ENCODE assay signal across 21 cellular contexts in the genomic region with DNA sequence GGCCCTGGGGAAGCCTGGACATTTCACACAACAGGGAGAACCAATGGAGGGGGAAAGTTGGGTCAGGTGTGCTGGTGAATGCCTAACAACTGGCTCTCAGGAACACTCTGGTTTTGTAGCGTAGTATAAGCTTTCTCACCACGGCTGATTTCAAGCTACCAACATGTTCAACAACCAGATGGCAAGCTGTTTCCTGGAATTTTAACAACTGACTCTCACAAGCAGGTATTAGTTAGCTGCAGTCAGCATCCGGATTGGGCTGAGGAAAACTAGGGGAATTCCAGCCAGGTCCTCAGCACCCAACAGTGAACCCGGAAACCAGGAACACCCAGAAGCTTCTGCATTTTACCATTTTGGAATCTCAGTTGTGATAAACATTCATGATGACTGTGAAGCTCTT.
DNase-seq lines count a peak whose midpoint lies in the region; FAIRE-seq and TF ChIP-seq lines count a peak whose summit lies in the region.
"Had no signal": no experiment of that assay in that cellular context is flagged by ENCODE, and none has a peak within 500 bp of the region (broad histone marks: within the 10 kb centered on the region; RNA-seq: fewer than 3 reads in every experiment).

No MANE protein-coding gene starts in this region.

- peak; percentile 24 for FAIRE-seq in H1 (lab: Jason Lieb, UNC)
- FAIRE-seq in H54 (lab: Jason Lieb, UNC) = no peak

- H2BK15ac ChIP-seq in H1 (ENCODE audit: low read length) = no peak overlapping the region

- no peaks in the 10 kb centered on the region for H3K79me2 ChIP-seq in H1 (ENCODE audit: control insufficient read depth in 1 of 2, insufficient read depth in 2 of 2, low read length in 2 of 2)

- no peaks in the 10 kb centered on the region for H3K9me3 Mint-ChIP-seq in mesothelial cell of epicardium
- H3K9me3 Mint-ChIP-seq: activated naive CD8-positive, alpha-beta T cell treated with anti-CD3 and anti-CD28 coated beads, Interleukin-2, amount 50 U/mL, for 24 hours had no signal

- H3K79me1 ChIP-seq in H1 (ENCODE audit: low read depth, low read length) = no peaks in the 10 kb centered on the region

- no peaks in the 10 kb centered on the region for H3K9me3 ChIP-seq in H1 (ENCODE audit: insufficient read depth in 2 of 2, low read depth in 1 of 2, low read length in 1 of 2)
- H3K9me3 ChIP-seq in right atrium auricular region = no peaks in the 10 kb centered on the region
- H3K9me3 ChIP-seq: neutrophil, Peyer's patch, SJCRH30, uterus had no signal

- H3K56ac ChIP-seq in H1 (replicated peaks; ENCODE audit: insufficient read length, low read depth, low read length) = no peak overlapping the region

- TF ChIP-seq EP300 in H1 (IDR thresholded peaks at IDR 0.05; ENCODE audit: borderline replicate concordance in 1 of 2, low read depth in 2 of 2, low read length in 2 of 2) = no peak

- WGBS in H1 (ENCODE audit: extremely low coverage in 1 of 2, insufficient coverage in 1 of 2, insufficient read length in 1 of 2, insufficient replicate concordance in 2 of 2, low coverage in 1 of 2, low lambda C conversion rate in 2 of 2, missing lambda C conversion rate in 1 of 2), 2 experiments = 82% methylated on average over 4 of the region's 4 CpGs; no CpG with 5 or more reads in 1 of the 2 experiments

- H3K36me3 Mint-ChIP-seq in mesothelial cell of epicardium = no peaks in the 10 kb centered on the region

- no peak overlapping the region for H3K9ac ChIP-seq in H1 (replicated peaks in 1 of 4; ENCODE audit: extremely low read depth in 1 of 4, low read depth in 3 of 4, low read length in 3 of 4)

- H4K8ac ChIP-seq in H1 (ENCODE audit: extremely low read depth, insufficient read depth, low read length) = no peak overlapping the region

- H2BK20ac ChIP-seq in H1 (ENCODE audit: low read length) = no peak overlapping the region

- H3K4ac ChIP-seq in H1 (replicated peaks; ENCODE audit: insufficient read length, low read depth, low read length) = no peak overlapping the region

- H3K14ac ChIP-seq in H1 (ENCODE audit: insufficient read length) = no peak overlapping the region

- CTCF ChIA-PET in H1 (lab: Charles Lee; ENCODE audit: partially characterized antibody) = interaction anchor here (0.7 to 4.5 kb wide), 7 partner anchors 12 to 213 kb away, joined by 3 to 19 read pairs (median 5); no protein-coding TSS in a partner anchor

- no peak overlapping the region for H3K23ac ChIP-seq in H1 (ENCODE audit: insufficient read length)

- H3K4me1 Mint-ChIP-seq in mesothelial cell of epicardium = peaks cover 69% of the 10 kb centered on the region
- H3K4me1 Mint-ChIP-seq: activated naive CD8-positive, alpha-beta T cell treated with anti-CD3 and anti-CD28 coated beads, Interleukin-2, amount 50 U/mL, for 24 hours had no signal

- no peak overlapping the region for H2AK5ac ChIP-seq in H1 (ENCODE audit: low read depth, low read length)

- no peak for TF ChIP-seq RAD21 in H1 (IDR thresholded peaks at IDR 0.05 in 1 of 2, conservative IDR thresholded peaks at IDR 0.05 in 1 of 2; ENCODE audit: low read depth in 2 of 2, low read length in 2 of 2)

- H2BK5ac ChIP-seq in H1 (ENCODE audit: low read depth, low read length) = no peak overlapping the region

- H3K4me3 ChIP-seq in H1 (ENCODE audit: extremely low read depth in 1 of 4, insufficient read depth in 2 of 4, low read depth in 3 of 4, low read length in 4 of 4) (no peak overlapping the region), right atrium auricular region (no peak overlapping the region)
- H3K4me3 ChIP-seq: lung, Peyer's patch, SJCRH30, smooth muscle cell, uterus had no signal

- DNase-seq in Ammon's horn (ENCODE audit: low spot score) (peak; percentile 28), NCI-H82 treated with DMSO at 0.1 percent for 48 hours (lab: John Stamatoyannopoulos, UW; ENCODE audit: unreplicated experiment) (peak; percentile 17), H1 (ENCODE audit: low read depth in 1 of 2, low spot score in 2 of 2) (no peak), mesothelial cell of epicardium (ENCODE audit: low spot score in 2 of 2, unreplicated experiment in 2 of 2) (no peak), right atrium auricular region (ENCODE audit: low spot score) (no peak), H54 (ENCODE audit: insufficient read length, low spot score) (no peak), ureter (ENCODE audit: low spot score) (no peak)
- no peak for DNase-seq in stimulated activated naive CD4-positive, alpha-beta T cell (lab: John Stamatoyannopoulos, UW)
- DNase-seq: activated CD4-positive, alpha-beta T cell treated with anti-CD3 and anti-CD28 coated beads for 1 hour; activated CD8-positive, alpha-beta T cell treated with anti-CD3 and anti-CD28 coated beads, Interleukin-2, amount 10 ng/mL, durations not matched to agents 7 days and 5 days; activated gamma-delta T cell; activated naive CD8-positive, alpha-beta T cell treated with anti-CD3 and anti-CD28 coated beads, Interleukin-2, amount 50 U/mL, for 24 hours; NCI-H1436 treated with DMSO at 0.1 percent for 48 hours; Peyer's patch; SJCRH30; stimulated activated CD4-positive, alpha-beta T cell treated with anti-CD3 and anti-CD28 coated beads, Interleukin-2, amount 100 ng/mL, for 24 hours; T-helper 1 cell; uterus had no signal

- H3K36me3 ChIP-seq in H1 (ENCODE audit: control insufficient read depth in 2 of 4, insufficient read depth in 4 of 4, low read length in 3 of 4) (no peaks in the 10 kb centered on the region), right atrium auricular region (no peaks in the 10 kb centered on the region)
- H3K36me3 ChIP-seq: neutrophil, Peyer's patch, SJCRH30, uterus had no signal

- no peaks in the 10 kb centered on the region for H3K27me3 Mint-ChIP-seq in mesothelial cell of epicardium (ENCODE audit: low read depth)

- no peak overlapping the region for H4K91ac ChIP-seq in H1 (replicated peaks; ENCODE audit: insufficient read length, low read length)

- no peak overlapping the region for H2BK12ac ChIP-seq in H1 (ENCODE audit: low read depth, low read length)

- H3K4me3 Mint-ChIP-seq in mesothelial cell of epicardium = no peak overlapping the region
- H3K4me3 Mint-ChIP-seq: activated CD8-positive, alpha-beta T cell treated with anti-CD3 and anti-CD28 coated beads, Interleukin-2, amount 10 ng/mL, durations not matched to agents 7 days and 5 days; activated naive CD8-positive, alpha-beta T cell treated with anti-CD3 and anti-CD28 coated beads, Interleukin-2, amount 50 U/mL, for 24 hours had no signal

- H4K20me1 ChIP-seq in H1 (replicated peaks in 1 of 2; ENCODE audit: control insufficient read depth in 1 of 2, insufficient read depth in 2 of 2, low read length in 2 of 2) = no peaks in the 10 kb centered on the region

- no peaks in the 10 kb centered on the region; the same call in 1 of the 2 replicates for H3K23me2 ChIP-seq in H1 (ENCODE audit: low read depth, low read length)

- no peak overlapping the region; the same call in 1 of the 2 replicates for H3K18ac ChIP-seq in H1 (ENCODE audit: extremely low read depth, low read length)

- H3K27ac ChIP-seq in H1 (ENCODE audit: low read depth, low read length) = no peak overlapping the region
- no peak overlapping the region for H3K27ac ChIP-seq in right atrium auricular region
- H3K27ac ChIP-seq: neutrophil, Peyer's patch, SJCRH30, uterus had no signal

- POLR2A ChIA-PET in H1 (lab: Charles Lee; ENCODE audit: partially characterized antibody) = no interaction called here

- no peak overlapping the region for H4K5ac ChIP-seq in H1 (ENCODE audit: insufficient read length, low read depth, low read length)

- H3K4me2 ChIP-seq in H1 (ENCODE audit: insufficient read depth in 1 of 2, low read depth in 2 of 2, low read length in 2 of 2) = no peak overlapping the region
- H3K4me2 ChIP-seq: smooth muscle cell had no signal

- peak overlapping the region; percentile 83 for H2AFZ ChIP-seq in H1 (ENCODE audit: low read length)

- peaks cover 0 to 7% (median 1%) of the 10 kb centered on the region in 4 experiments; a peak in 3 of 7 replicates for H3K27me3 ChIP-seq in H1 (replicated peaks in 1 of 4; ENCODE audit: control insufficient read depth in 3 of 4, extremely low read depth in 1 of 4, insufficient read depth in 3 of 4, low read length in 3 of 4)
- no peaks in the 10 kb centered on the region for H3K27me3 ChIP-seq in right atrium auricular region
- H3K27me3 ChIP-seq: Peyer's patch, SJCRH30, uterus had no signal

- H3K4me1 ChIP-seq in H1 (replicated peaks in 1 of 4; ENCODE audit: control insufficient read depth in 3 of 4, insufficient read depth in 4 of 4, low read length in 3 of 4) (peaks cover 0 to 7% (median 2%) of the 10 kb centered on the region in 4 experiments; a peak in 3 of 7 replicates), right atrium auricular region (no peaks in the 10 kb centered on the region)
- H3K4me1 ChIP-seq: Peyer's patch, uterus had no signal

- TF ChIP-seq CTCF in H1 (IDR thresholded peaks at IDR 0.05; ENCODE audit: control extremely low read depth in 1 of 3, insufficient read depth in 1 of 3, low read depth in 1 of 3, low read length in 3 of 3) = no peak
- no peak for TF ChIP-seq CTCF in mesothelial cell of epicardium (IDR thresholded peaks at IDR 0.05; ENCODE audit: unreplicated experiment)
- TF ChIP-seq CTCF in right atrium auricular region (IDR thresholded peaks at IDR 0.05) = no peak

- no peak overlapping the region for H2BK120ac ChIP-seq in H1 (replicated peaks; ENCODE audit: low read depth, low read length)

- TF ChIP-seq POLR2A in H1 (IDR thresholded peaks at IDR 0.05; ENCODE audit: control extremely low read depth in 1 of 2, low read depth in 2 of 2, low read length in 2 of 2) (no peak), H54 (IDR thresholded peaks at IDR 0.05; ENCODE audit: low read depth, low read length) (no peak)

- peak overlapping the region; percentile 89 for H3K27ac Mint-ChIP-seq in mesothelial cell of epicardium
- H3K27ac Mint-ChIP-seq: activated CD8-positive, alpha-beta T cell treated with anti-CD3 and anti-CD28 coated beads, Interleukin-2, amount 10 ng/mL, durations not matched to agents 7 days and 5 days; activated naive CD8-positive, alpha-beta T cell treated with anti-CD3 and anti-CD28 coated beads, Interleukin-2, amount 50 U/mL, for 24 hours had no signal

TF ChIP-seq in H1, 55 proteins besides CTCF, POLR2A, EP300 and RAD21 (continues in another document):
- no peak for TF ChIP-seq GTF2F1 (IDR thresholded peaks at IDR 0.05; ENCODE audit: borderline replicate concordance, low read depth, low read length)
- TF ChIP-seq SAP30 (IDR thresholded peaks at IDR 0.05; ENCODE audit: insufficient read depth, insufficient replicate concordance, low read length) = no peak
- no peak for TF ChIP-seq CBX8 (IDR thresholded peaks at IDR 0.05; ENCODE audit: borderline replicate concordance, low read depth, low read length)
- no peak for TF ChIP-seq SRF (IDR thresholded peaks at IDR 0.05; ENCODE audit: low read depth, low read length)
- no peak for TF ChIP-seq TBP (IDR thresholded peaks at IDR 0.05; ENCODE audit: low read depth, low read length)
- no peak for TF ChIP-seq NRF1 (IDR thresholded peaks at IDR 0.05; ENCODE audit: low read depth, low read length)
- TF ChIP-seq CTBP2 (IDR thresholded peaks at IDR 0.05; ENCODE audit: borderline replicate concordance, insufficient read depth, insufficient read length, low read length) = no peak
- TF ChIP-seq KDM5A (IDR thresholded peaks at IDR 0.05; ENCODE audit: low read length) = no peak
- TF ChIP-seq CHD2 (IDR thresholded peaks at IDR 0.05; ENCODE audit: low read length) = no peak

Comparison
In these comparisons a context has a peak if more than half of its experiments do, and no peak if none do; other contexts are left out.
1. DNase-seq: peak in Ammon's horn (single experiment) and NCI-H82 treated with DMSO at 0.1 percent for 48 hours (single experiment); none in H1 (0 of 2), mesothelial cell of epicardium (0 of 2), right atrium auricular region (single experiment), stimulated activated naive CD4-positive, alpha-beta T cell (0 of 6), H54 (single experiment) and ureter (single experiment).